In the genomic region with DNA sequence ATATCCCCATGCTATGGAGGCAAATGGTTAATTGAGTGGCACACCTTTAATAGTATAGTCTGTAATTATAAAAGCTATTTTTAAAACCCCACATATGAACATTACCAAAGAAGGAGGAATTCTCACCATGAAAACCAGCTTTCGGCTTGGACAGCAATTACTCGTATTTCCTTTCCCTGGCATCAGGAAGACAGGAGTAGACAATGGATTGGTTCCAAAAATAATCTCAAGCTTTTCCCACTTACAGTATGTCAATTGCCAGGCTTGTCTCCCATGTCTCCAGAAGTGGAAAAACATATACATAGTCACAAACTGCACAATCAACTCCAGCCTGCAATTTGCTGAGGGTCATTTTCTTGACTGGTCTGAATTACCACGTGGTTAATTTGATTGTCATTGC, we compare ENCODE assay signal across 25 cellular contexts.
DNase-seq lines count a peak whose midpoint lies in the region; TF ChIP-seq lines count a peak whose summit lies in the region.
"Had no signal": no experiment of that assay in that cellular context is flagged by ENCODE, and none has a peak within 500 bp of the region (broad histone marks: within the 10 kb centered on the region; RNA-seq: fewer than 3 reads in every experiment).

No MANE protein-coding gene starts in this region.

- no peaks in the 10 kb centered on the region for H4K20me1 ChIP-seq in GM23248 (ENCODE audit: insufficient read depth)
- no peaks in the 10 kb centered on the region for H4K20me1 ChIP-seq in MM.1S (ENCODE audit: insufficient read depth, low read length)

- H3K36me3 ChIP-seq in GM23248 (ENCODE audit: low read depth) (no peaks in the 10 kb centered on the region), mesodermal cell (ENCODE audit: control insufficient read depth, insufficient read depth, low read length) (no peaks in the 10 kb centered on the region), MM.1S (replicated peaks; ENCODE audit: insufficient read depth, low read length) (no peaks in the 10 kb centered on the region)
- H3K36me3 ChIP-seq: gastrocnemius medialis, Peyer's patch, SJSA1, thoracic aorta, WERI-Rb-1 had no signal

- H3K79me2 ChIP-seq in GM23248 (ENCODE audit: insufficient read depth) (no peaks in the 10 kb centered on the region), MM.1S (ENCODE audit: low read length) (no peaks in the 10 kb centered on the region)

- H3K9me2 ChIP-seq in GM23248 (ENCODE audit: insufficient read depth) (no peaks in the 10 kb centered on the region), MM.1S (replicated peaks; ENCODE audit: insufficient read depth, low read length) (no peaks in the 10 kb centered on the region)

- peaks cover 15% of the 10 kb centered on the region for H3F3A ChIP-seq in GM23248 (ENCODE audit: insufficient read depth)
- H3F3A ChIP-seq in MM.1S (ENCODE audit: insufficient read depth, low read length) = peaks cover 14% of the 10 kb centered on the region

- 54 to 62% methylated on average over 3 of the region's 3 CpGs for WGBS in GM23248 (ENCODE audit: low coverage in 1 of 2, low lambda C conversion rate in 2 of 2, missing lambda C conversion rate in 2 of 2), 2 experiments
- 96 to 100% methylated on average over 2 to 3 of the region's 3 CpGs for WGBS in mesodermal cell (ENCODE audit: insufficient coverage in 2 of 2), 2 experiments

- no peak for TF ChIP-seq CTCF in MM.1S (IDR thresholded peaks at IDR 0.05; ENCODE audit: low read length)

- no peak overlapping the region for H3K27ac ChIP-seq in GM23248
- H3K27ac ChIP-seq in mesodermal cell (ENCODE audit: low read depth, low read length, severe bottlenecking) = peak overlapping the region; percentile 85
- no peak overlapping the region for H3K27ac ChIP-seq in MM.1S (ENCODE audit: low read length)
- H3K27ac ChIP-seq: gastrocnemius medialis, Peyer's patch, SJSA1, thoracic aorta, WERI-Rb-1 had no signal

- no peak overlapping the region for H3K4me3 ChIP-seq in GM23248
- H3K4me3 ChIP-seq in mesodermal cell (ENCODE audit: extremely low read depth, insufficient read depth, low read length, poor library complexity, severe bottlenecking) = no peak overlapping the region
- H3K4me3 ChIP-seq in MM.1S (ENCODE audit: low read length) = no peak overlapping the region
- H3K4me3 ChIP-seq: gastrocnemius medialis, Peyer's patch, SJSA1, thoracic aorta had no signal

- no peaks in the 10 kb centered on the region for H3K27me3 ChIP-seq in GM23248 (replicated peaks; ENCODE audit: insufficient read depth)
- no peaks in the 10 kb centered on the region for H3K27me3 ChIP-seq in MM.1S (replicated peaks; ENCODE audit: insufficient read depth, low read length)
- H3K27me3 ChIP-seq: gastrocnemius medialis, Peyer's patch, SJSA1 had no signal

- in situ Hi-C loops in GM23248 (cut with MboI) = no loop called here

- no peak for DNase-seq in GM23248
- DNase-seq in M059J (ENCODE audit: low read depth) = peak; percentile 38
- peak; percentile 13 for DNase-seq in astrocyte of the hippocampus (ENCODE audit: low read depth, low spot score)
- DNase-seq in NCI-H1694 (lab: John Stamatoyannopoulos, UW) = no peak
- DNase-seq in MM.1S = no peak
- no peak for DNase-seq in NCI-H1436 treated with DMSO at 0.1 percent for 48 hours (lab: John Stamatoyannopoulos, UW)
- no peak for DNase-seq in Ammon's horn (ENCODE audit: low spot score)
- DNase-seq: activated CD4-positive, alpha-beta memory T cell treated with anti-CD3 and anti-CD28 coated beads for 36 hours; activated T-cell treated with anti-CD3 and anti-CD28 coated beads for 4 hours; amygdala; CD8-positive, alpha-beta T cell; central memory CD4-positive, alpha-beta T cell; erythroblast; gastrocnemius medialis; Kasumi-1; NCI-H1092 treated with DMSO at 0.1 percent for 48 hours; NCI-H345; nephron progenitor cell; NK-92 treated with Interleukin-12 subunit alpha and Interleukin-12 subunit beta, amount 100 ng/mL, for 24 hours; Peyer's patch; stimulated activated CD4-positive, alpha-beta T cell treated with anti-CD3 and anti-CD28 coated beads, Interleukin-1b, Interleukin-23, amount 100 ng/mL, for 48 hours; WERI-Rb-1 had no signal

- H3K9me3 ChIP-seq in GM23248 (ENCODE audit: low read depth) = no peaks in the 10 kb centered on the region
- peaks cover 23% of the 10 kb centered on the region for H3K9me3 ChIP-seq in mesodermal cell (ENCODE audit: control insufficient read depth, low read length)
- no peaks in the 10 kb centered on the region for H3K9me3 ChIP-seq in MM.1S (replicated peaks; ENCODE audit: insufficient read depth, low read length)
- H3K9me3 ChIP-seq: gastrocnemius medialis, Peyer's patch, SJSA1, thoracic aorta had no signal

- H2AFZ ChIP-seq in GM23248 (no peak overlapping the region), MM.1S (ENCODE audit: low read length) (no peak overlapping the region)

- no peak overlapping the region for H3K9ac ChIP-seq in GM23248
- H3K9ac ChIP-seq in MM.1S (ENCODE audit: low read length) = no peak overlapping the region

- H3K4me1 ChIP-seq in GM23248 (ENCODE audit: insufficient read depth) (peaks cover 29% of the 10 kb centered on the region), mesodermal cell (ENCODE audit: control insufficient read depth, insufficient read depth, low read length, poor library complexity, severe bottlenecking) (peaks cover 62% of the 10 kb centered on the region), MM.1S (ENCODE audit: low read length) (peaks cover 38% of the 10 kb centered on the region)

- H3K4me2 ChIP-seq in GM23248 (ENCODE audit: unreplicated experiment) (peak overlapping the region; percentile 25), MM.1S (ENCODE audit: low read depth, low read length) (no peak overlapping the region)

Comparison
In these comparisons a context has a peak if more than half of its experiments do, and no peak if none do; other contexts are left out.
1. DNase-seq: peak in M059J (single experiment) and astrocyte of the hippocampus (single experiment); none in GM23248 (single experiment), NCI-H1694 (single experiment), MM.1S (single experiment), NCI-H1436 treated with DMSO at 0.1 percent for 48 hours (single experiment) and Ammon's horn (single experiment).